Comparison of ENCODE assay signal across 28 cellular contexts in the genomic region with DNA sequence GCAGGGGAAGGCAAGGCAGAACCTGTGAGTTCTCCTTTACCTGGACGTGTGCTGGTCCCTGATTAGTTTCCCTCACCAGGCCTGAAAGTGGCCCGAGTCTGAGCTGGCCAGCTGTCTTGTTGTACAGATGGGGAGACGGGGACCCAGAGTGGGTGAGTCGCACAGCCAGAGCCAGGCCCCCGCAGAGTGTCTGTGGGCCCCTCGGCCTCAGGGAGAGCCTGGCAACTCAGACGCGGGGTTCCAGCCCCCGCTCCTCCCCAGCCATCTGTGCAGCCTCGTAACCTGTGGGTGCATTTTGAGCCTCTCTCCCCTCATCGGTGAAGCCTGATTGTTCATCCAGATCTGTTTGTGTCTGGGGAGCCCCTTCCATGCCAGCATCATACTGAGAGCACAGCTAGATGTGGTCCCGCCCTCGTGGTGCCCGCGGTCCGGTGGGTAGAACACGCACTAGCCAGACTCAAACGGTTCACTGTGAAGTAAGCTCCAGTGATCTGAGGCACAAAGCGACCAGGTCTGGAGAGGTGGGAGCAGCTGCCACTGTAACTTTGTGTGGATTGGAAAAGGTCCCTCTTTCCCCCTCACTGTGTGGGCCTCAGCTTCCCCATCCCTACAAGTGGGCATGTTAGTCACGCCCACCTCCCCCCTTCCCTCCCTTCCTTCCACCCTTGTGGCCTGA. TPM values are rescaled to one million over a fixed set of nuclear protein-coding genes. Genes with fewer than 3 reads are reported as not detected.
DNase-seq lines count a peak whose midpoint lies in the region; ATAC-seq and TF ChIP-seq lines count a peak whose summit lies in the region.
"Had no signal": no experiment of that assay in that cellular context is flagged by ENCODE, and none has a peak within 500 bp of the region (broad histone marks: within the 10 kb centered on the region; RNA-seq: fewer than 3 reads in every experiment).

No MANE protein-coding gene starts in this region.

- no peak for DNase-seq in activated naive CD4-positive, alpha-beta T cell treated with anti-CD3 and anti-CD28 coated beads for 36 hours
- DNase-seq in MM.1S (no peak), endodermal cell (no peak), spleen (peak; percentile 63), GM13977 (ENCODE audit: low spot score) (no peak), T-cell (no peak)
- DNase-seq in activated CD4-positive, alpha-beta T cell treated with anti-CD3 and anti-CD28 coated beads, Interleukin-2, amount 50 U/mL, for 1 hour = no peak
- DNase-seq: Caco-2; kidney glomerular epithelial cell; mesenchymal stem cell; NCI-H1092 treated with DMSO at 0.1 percent for 48 hours; NCI-H2029; NCI-H345; NCI-H774; occipital lobe; retina; stimulated activated CD4-positive, alpha-beta T cell treated with anti-CD3 and anti-CD28 coated beads, Interleukin-4, amount 100 ng/mL, for 1 hour had no signal

- no peak for ATAC-seq in T-cell (replicated peaks in 1 of 4)
- ATAC-seq: stimulated activated memory B cell treated with anti-CD40 and anti-IgM and Interleukin-4, amounts not matched to agents 10 μg/mL and 1 μg/mL and 100 μg/mL, for 72 hours had no signal

- H3K9me3 ChIP-seq in MM.1S (replicated peaks; ENCODE audit: insufficient read depth, low read length) = no peaks in the 10 kb centered on the region
- no peaks in the 10 kb centered on the region for H3K9me3 ChIP-seq in endodermal cell (ENCODE audit: control insufficient read depth, low read length)
- H3K9me3 ChIP-seq in spleen = no peaks in the 10 kb centered on the region
- H3K9me3 ChIP-seq: A549, breast epithelium, Caco-2, suprapubic skin, vagina had no signal

- no peak overlapping the region; the same call in 1 of the 2 replicates for H3K27ac ChIP-seq in MM.1S (ENCODE audit: low read length)
- peak overlapping the region; percentile 99 for H3K27ac ChIP-seq in endodermal cell (ENCODE audit: low read depth, low read length)
- no peak overlapping the region for H3K27ac ChIP-seq in spleen
- H3K27ac ChIP-seq: A549, breast epithelium, coronary artery, RWPE1, SK-N-MC, suprapubic skin, vagina had no signal

- H2AFZ ChIP-seq in MM.1S (ENCODE audit: low read length) = no peak overlapping the region

- no peak for TF ChIP-seq POLR2A in spleen (IDR thresholded peaks at IDR 0.05)

- peak overlapping the region; percentile 67; the same call in 1 of the 2 replicates for H3K9ac ChIP-seq in MM.1S (ENCODE audit: low read length)
- H3K9ac ChIP-seq in endodermal cell (ENCODE audit: extremely low read depth, low read length, poor library complexity, severe bottlenecking) = no peak overlapping the region

- POLR2A ChIA-PET in T-cell (lab: Charles Lee) = no interaction called here

- H3K27ac Mint-ChIP-seq in activated naive CD4-positive, alpha-beta T cell treated with anti-CD3 and anti-CD28 coated beads, Interleukin-2, amount 50 U/mL, for 24 hours = peak overlapping the region; percentile 30
- no peak overlapping the region for H3K27ac Mint-ChIP-seq in activated naive CD4-positive, alpha-beta T cell treated with anti-CD3 and anti-CD28 coated beads for 36 hours
- H3K27ac Mint-ChIP-seq in endodermal cell = no peak overlapping the region
- no peak overlapping the region for H3K27ac Mint-ChIP-seq in T-cell
- H3K27ac Mint-ChIP-seq: activated T-helper 2 cell treated with anti-CD3 and anti-CD28 coated beads, Interferon-gamma antibody, Interleukin-2, Interleukin-4, amounts not matched to agents 10 μg/mL and 5 μg/mL and 100 μg/mL, durations not matched to agents 14 hours and 24 hours and 36 hours; B cell; stimulated activated memory B cell treated with anti-CD40 and anti-IgM and Interleukin-4, amounts not matched to agents 10 μg/mL and 1 μg/mL and 100 μg/mL, for 72 hours had no signal

- intact Hi-C loops in activated naive CD4-positive, alpha-beta T cell treated with anti-CD3 and anti-CD28 coated beads for 36 hours (cut with micrococcal nuclease) = loop anchor here (2.0 kb wide), 1 partner anchor 35 kb away; no protein-coding TSS in a partner anchor
- intact Hi-C loops in spleen (cut with DNase I; ENCODE audit: low total_unique reads) = no loop called here

- H3K9me2 ChIP-seq in MM.1S (replicated peaks; ENCODE audit: insufficient read depth, low read length) = no peaks in the 10 kb centered on the region

- in situ Hi-C loops in GM13977 (cut with MboI; ENCODE audit: low pct_unique_long_range_greater_than_20kb, low sequenced_read_pairs, unreplicated experiment) = loop anchor here (10.0 kb wide), 1 partner anchor 149 kb away; no protein-coding TSS in a partner anchor

- no peaks in the 10 kb centered on the region for H3K79me2 ChIP-seq in MM.1S (ENCODE audit: low read length)

- H3K4me1 ChIP-seq in MM.1S (ENCODE audit: low read length) (peaks cover 30% of the 10 kb centered on the region), endodermal cell (ENCODE audit: control insufficient read depth, insufficient read depth, low read length) (peaks cover 12% of the 10 kb centered on the region), spleen (peaks cover 0 to 8% (median 0%) of the 10 kb centered on the region in 6 donors)
- H3K4me1 ChIP-seq: A549, breast epithelium, Caco-2, suprapubic skin had no signal

- H3K27me3 Mint-ChIP-seq in activated naive CD4-positive, alpha-beta T cell treated with anti-CD3 and anti-CD28 coated beads, Interleukin-2, amount 50 U/mL, for 24 hours = no peaks in the 10 kb centered on the region
- no peaks in the 10 kb centered on the region for H3K27me3 Mint-ChIP-seq in activated naive CD4-positive, alpha-beta T cell treated with anti-CD3 and anti-CD28 coated beads for 36 hours (ENCODE audit: low read depth)
- no peaks in the 10 kb centered on the region for H3K27me3 Mint-ChIP-seq in endodermal cell (ENCODE audit: insufficient read depth)
- H3K27me3 Mint-ChIP-seq in T-cell = peaks cover 0 to 2% of the 10 kb centered on the region in 2 donors

- H3K4me3 Mint-ChIP-seq in activated naive CD4-positive, alpha-beta T cell treated with anti-CD3 and anti-CD28 coated beads, Interleukin-2, amount 50 U/mL, for 24 hours = no peak overlapping the region
- no peak overlapping the region for H3K4me3 Mint-ChIP-seq in activated naive CD4-positive, alpha-beta T cell treated with anti-CD3 and anti-CD28 coated beads for 36 hours
- H3K4me3 Mint-ChIP-seq in endodermal cell = no peak overlapping the region
- H3K4me3 Mint-ChIP-seq in T-cell = no peak overlapping the region
- H3K4me3 Mint-ChIP-seq: B cell; stimulated activated memory B cell treated with anti-CD40 and anti-IgM and Interleukin-4, amounts not matched to agents 10 μg/mL and 1 μg/mL and 100 μg/mL, for 72 hours had no signal

- H3K4me2 ChIP-seq in MM.1S (ENCODE audit: low read depth, low read length) = no peak overlapping the region
- H3K4me2 ChIP-seq: A549 had no signal

- no peak overlapping the region for H3K4me3 ChIP-seq in MM.1S (ENCODE audit: low read length)
- H3K4me3 ChIP-seq in endodermal cell (ENCODE audit: low read length) = no peak overlapping the region
- no peak overlapping the region for H3K4me3 ChIP-seq in spleen
- H3K4me3 ChIP-seq: A549, breast epithelium, coronary artery, SK-N-MC, suprapubic skin, vagina had no signal

- peaks cover 10% of the 10 kb centered on the region for H3F3A ChIP-seq in MM.1S (ENCODE audit: insufficient read depth, low read length)

- CTCF ChIA-PET in activated naive CD4-positive, alpha-beta T cell treated with anti-CD3 and anti-CD28 coated beads for 36 hours (lab: Charles Lee) = interaction anchor here (0.9 to 1.8 kb wide), 3 partner anchors 157 to 260 kb away, joined by 3 to 8 read pairs (median 4); no protein-coding TSS in a partner anchor
- CTCF ChIA-PET in T-cell (lab: Charles Lee) = interaction anchor here (0.5 to 1.6 kb wide), 3 partner anchors 15 to 157 kb away, joined by 3 to 7 read pairs (median 4); no protein-coding TSS in a partner anchor

- no peak for TF ChIP-seq CTCF in MM.1S (IDR thresholded peaks at IDR 0.05; ENCODE audit: low read length)
- TF ChIP-seq CTCF in endodermal cell (conservative IDR thresholded peaks at IDR 0.05) = no peak
- no peak for TF ChIP-seq CTCF in spleen (IDR thresholded peaks at IDR 0.05 in 8 of 11, conservative IDR thresholded peaks at IDR 0.05 in 3 of 11)
- no peak for TF ChIP-seq CTCF in GM13977 (IDR thresholded peaks at IDR 0.05; ENCODE audit: extremely low read depth, insufficient read depth, missing control alignments)

- H3K9me3 Mint-ChIP-seq in activated naive CD4-positive, alpha-beta T cell treated with anti-CD3 and anti-CD28 coated beads, Interleukin-2, amount 50 U/mL, for 24 hours = no peaks in the 10 kb centered on the region
- no peaks in the 10 kb centered on the region for H3K9me3 Mint-ChIP-seq in activated naive CD4-positive, alpha-beta T cell treated with anti-CD3 and anti-CD28 coated beads for 36 hours
- H3K9me3 Mint-ChIP-seq in endodermal cell (no peaks in the 10 kb centered on the region), T-cell (no peaks in the 10 kb centered on the region)
- H3K9me3 Mint-ChIP-seq: activated T-helper 2 cell treated with anti-CD3 and anti-CD28 coated beads, Interferon-gamma antibody, Interleukin-2, Interleukin-4, amounts not matched to agents 10 μg/mL and 5 μg/mL and 100 μg/mL, durations not matched to agents 14 hours and 24 hours and 36 hours; stimulated activated memory B cell treated with anti-CD40 and anti-IgM and Interleukin-4, amounts not matched to agents 10 μg/mL and 1 μg/mL and 100 μg/mL, for 72 hours had no signal

- H4K20me1 ChIP-seq in MM.1S (ENCODE audit: insufficient read depth, low read length) = no peaks in the 10 kb centered on the region

- H3K36me3 ChIP-seq in MM.1S (replicated peaks; ENCODE audit: insufficient read depth, low read length) = no peaks in the 10 kb centered on the region
- H3K36me3 ChIP-seq in endodermal cell (ENCODE audit: control insufficient read depth, insufficient read depth, low read length) = peaks cover 23% of the 10 kb centered on the region
- no peaks in the 10 kb centered on the region for H3K36me3 ChIP-seq in spleen
- H3K36me3 ChIP-seq: breast epithelium, suprapubic skin, vagina had no signal

- no peaks in the 10 kb centered on the region for H3K27me3 ChIP-seq in MM.1S (replicated peaks; ENCODE audit: insufficient read depth, low read length)
- H3K27me3 ChIP-seq in endodermal cell (ENCODE audit: control insufficient read depth, insufficient read depth, low read length, poor library complexity, severe bottlenecking) = no peaks in the 10 kb centered on the region
- H3K27me3 ChIP-seq in spleen (replicated peaks in 1 of 7) = peaks cover 0 to 3% (median 0%) of the 10 kb centered on the region in 7 donors
- H3K27me3 ChIP-seq: breast epithelium, suprapubic skin, vagina had no signal

- no peaks in the 10 kb centered on the region for H3K4me1 Mint-ChIP-seq in activated naive CD4-positive, alpha-beta T cell treated with anti-CD3 and anti-CD28 coated beads, Interleukin-2, amount 50 U/mL, for 24 hours
- H3K4me1 Mint-ChIP-seq in activated naive CD4-positive, alpha-beta T cell treated with anti-CD3 and anti-CD28 coated beads for 36 hours (ENCODE audit: low read depth) = peaks cover 9% of the 10 kb centered on the region
- H3K4me1 Mint-ChIP-seq in endodermal cell (peaks cover 3% of the 10 kb centered on the region), T-cell (peaks cover 0 to 11% (median 9%) of the 10 kb centered on the region in 3 donors)

- WGBS in endodermal cell (ENCODE audit: insufficient coverage in 1 of 2, insufficient read length in 1 of 2), 2 experiments = 92 to 96% methylated on average over 8 to 20 of the region's 20 CpGs
- WGBS in spleen, 5 donors = 75 to 84% (median 80%) methylated on average over 17 to 20 of the region's 20 CpGs

- H3K36me3 Mint-ChIP-seq in activated naive CD4-positive, alpha-beta T cell treated with anti-CD3 and anti-CD28 coated beads, Interleukin-2, amount 50 U/mL, for 24 hours = no peaks in the 10 kb centered on the region
- no peaks in the 10 kb centered on the region for H3K36me3 Mint-ChIP-seq in activated naive CD4-positive, alpha-beta T cell treated with anti-CD3 and anti-CD28 coated beads for 36 hours (ENCODE audit: low read depth)
- H3K36me3 Mint-ChIP-seq in endodermal cell (ENCODE audit: low read depth) (peaks cover 29% of the 10 kb centered on the region), T-cell (no peaks in the 10 kb centered on the region)
- H3K36me3 Mint-ChIP-seq: stimulated activated memory B cell treated with anti-CD40 and anti-IgM and Interleukin-4, amounts not matched to agents 10 μg/mL and 1 μg/mL and 100 μg/mL, for 72 hours had no signal

RNA-seq across cellular contexts. Expression of a gene that starts 6.0 kb away (rescaled TPM):
- total RNA-seq in activated naive CD4-positive, alpha-beta T cell treated with anti-CD3 and anti-CD28 coated beads for 36 hours = 1 to 10 TPM; 3.0 to 3.6 TPM
- total RNA-seq in endodermal cell = 10 to 100 TPM; 81.9 to 95.9 TPM
- 76.8 TPM for polyA plus RNA-seq in endodermal cell (2013, experiment 1 of 2)
- polyA plus RNA-seq in endodermal cell (2013, experiment 2 of 2) = 71.1 TPM
- 100 to 1,000 TPM in 1 of 7 donors, 10 to 100 TPM in 6; 22.3 to 115 (median 70.2) TPM for total RNA-seq in spleen
- polyA plus RNA-seq in spleen = 10 to 100 TPM in 1 of 3 donors, 1 to 10 TPM in 2; 9.4 to 31.3 (median 9.6) TPM
- total RNA-seq in T-cell = 1 to 10 TPM in 4 of 5 donors, under 1 TPM in 1; 0.66 to 3.6 (median 1.7) TPM

RNA-seq across cellular contexts. Expression of a gene that starts 21.4 kb away (rescaled TPM):
- 1 to 10 TPM; 8.1 to 8.5 TPM for total RNA-seq in activated naive CD4-positive, alpha-beta T cell treated with anti-CD3 and anti-CD28 coated beads for 36 hours
- total RNA-seq in endodermal cell (10 to 100 TPM; 37.2 to 42.3 TPM), spleen (10 to 100 TPM; 13.7 to 32.3 (median 18.2) TPM), T-cell (10 to 100 TPM; 29.6 to 44.2 (median 35.1) TPM)
- polyA plus RNA-seq in endodermal cell (2013, experiment 1 of 2) = 26.0 TPM
- 21.5 TPM for polyA plus RNA-seq in endodermal cell (2013, experiment 2 of 2)
- 10 to 100 TPM in 2 of 3 donors, 1 to 10 TPM in 1; 8.9 to 11.5 (median 10.7) TPM for polyA plus RNA-seq in spleen

Comparison
In these comparisons a context has a peak if more than half of its experiments do, and no peak if none do; other contexts are left out.
1. RNA of a gene that starts 6.0 kb away (total RNA-seq): 81.9 to 95.9 TPM in endodermal cell and 22.3 to 115 TPM in spleen; 3.0 to 3.6 TPM in activated naive CD4-positive, alpha-beta T cell treated with anti-CD3 and anti-CD28 coated beads for 36 hours and 0.66 to 3.6 TPM in T-cell; every median in the first group is over 4 times any median in the second.